Comparison of ENCODE assay signal across 1 cellular context in genomic region chr10:73717564-73717963, GRCh38.
A peak's percentile ranks its signal among the peaks of the same experiment; 100 is the strongest.
TF ChIP-seq lines count a peak whose summit lies in the region.

No MANE protein-coding gene starts in this region.

TF ChIP-seq in K562, 482 proteins besides CTCF, POLR2A, EP300 and RAD21:
- 0 out of 2 replicates have a peak, but pooled peaks have one; percentile 20 for TF ChIP-seq SP1 (CRISPR knock-in tag; IDR thresholded peaks at IDR 0.05)
- no peak for TF ChIP-seq THAP7 (CRISPR knock-in tag; IDR thresholded peaks at IDR 0.05)
- no peak for TF ChIP-seq ZNF75A (CRISPR knock-in tag; IDR thresholded peaks at IDR 0.05)
- no peak for TF ChIP-seq ZBTB43 (CRISPR knock-in tag; IDR thresholded peaks at IDR 0.05)
- peak; percentile 21; the same call in 1 of the 2 replicates for TF ChIP-seq ZFX (CRISPR knock-in tag; IDR thresholded peaks at IDR 0.05)
- no peak for TF ChIP-seq DMBX1 (CRISPR knock-in tag; IDR thresholded peaks at IDR 0.05; ENCODE audit: borderline replicate concordance)
- no peak for TF ChIP-seq REST (CRISPR knock-in tag; IDR thresholded peaks at IDR 0.05; ENCODE audit: low read depth)
- TF ChIP-seq SRSF1 (IDR thresholded peaks at IDR 0.05; ENCODE audit: low read depth, low read length): no peak
- no peak for TF ChIP-seq MCM3 (IDR thresholded peaks at IDR 0.05)
- TF ChIP-seq MAFF (IDR thresholded peaks at IDR 0.05; ENCODE audit: low read length): 0 out of 2 replicates have a peak, but pooled peaks have one; percentile 1
- TF ChIP-seq CHD7 (IDR thresholded peaks at IDR 0.05; ENCODE audit: low read depth, low read length): no peak
- 0 out of 2 replicates have a peak, but pooled peaks have one; percentile 43 for TF ChIP-seq ELF4 (CRISPR knock-in tag; IDR thresholded peaks at IDR 0.05)
- TF ChIP-seq ZMIZ1 (IDR thresholded peaks at IDR 0.05; ENCODE audit: low read depth in 2 of 2, low read length in 2 of 2): no peak
- peak; percentile 87 for TF ChIP-seq SPI1 (IDR thresholded peaks at IDR 0.05; ENCODE audit: borderline replicate concordance, low read depth, low read length)
- no peak for TF ChIP-seq RCOR1 (IDR thresholded peaks at IDR 0.05; ENCODE audit: borderline replicate concordance in 1 of 2, low read depth in 2 of 2, low read length in 2 of 2)
